9 cellular contexts compared by ENCODE assay signal in genomic region chr6:43096451-43097097, GRCh38. TPM values are rescaled to one million over a fixed set of nuclear protein-coding genes. Genes with fewer than 3 reads are reported as not detected.
DNase-seq lines count a peak whose midpoint lies in the region; ATAC-seq and TF ChIP-seq lines count a peak whose summit lies in the region.
"Had no signal": no experiment of that assay in that cellular context is flagged by ENCODE, and none has a peak within 500 bp of the region (broad histone marks: within the 10 kb centered on the region; RNA-seq: fewer than 3 reads in every experiment).

No MANE protein-coding gene starts in this region.

- H3K4me3 ChIP-seq in Caco-2 (ENCODE audit: low read depth, low read length) (no peak overlapping the region), epithelial cell of esophagus (ENCODE audit: low read length) (peak overlapping the region; percentile 47), neuronal stem cell (ENCODE audit: low read length in 2 of 2) (peak overlapping the region in 1 of 2 donors; percentile 17)

- POLR2A ChIA-PET in Caco-2 (lab: Charles Lee) = interaction anchor here (0.6 to 1.4 kb wide), 2 partner anchors 17 to 20 kb away, joined by 8 to 17 read pairs; partner anchors contain the start of gene PTK7

- H2AFZ ChIP-seq in neuronal stem cell (ENCODE audit: low read length) = no peak overlapping the region

- H3K27ac ChIP-seq in neuronal stem cell (replicated peaks; ENCODE audit: low read length) = peak overlapping the region; percentile 48

- H3K36me3 Mint-ChIP-seq in Caco-2 (ENCODE audit: insufficient read depth, unreplicated experiment) = peaks cover 10% of the 10 kb centered on the region
- H3K36me3 Mint-ChIP-seq in activated T-helper 2 cell treated with anti-CD3 and anti-CD28 coated beads, Interferon-gamma antibody, Interleukin-2, Interleukin-4, amounts not matched to agents 10 μg/mL and 5 μg/mL and 100 μg/mL, durations not matched to agents 14 hours and 24 hours and 36 hours (ENCODE audit: low read depth) = no peaks in the 10 kb centered on the region

- no peak overlapping the region for H2BK12ac ChIP-seq in neuronal stem cell (ENCODE audit: low read length)

- H3K79me1 ChIP-seq in neuronal stem cell (ENCODE audit: low read depth, low read length) = no peaks in the 10 kb centered on the region

- no peak overlapping the region for H3K23ac ChIP-seq in neuronal stem cell (ENCODE audit: low read depth, low read length, poor library complexity)

- H2BK5ac ChIP-seq in neuronal stem cell (ENCODE audit: low read length) = no peak overlapping the region

- H3K9me3 ChIP-seq in Caco-2 (no peaks in the 10 kb centered on the region), neuronal stem cell (replicated peaks in 1 of 2; ENCODE audit: control insufficient read depth in 2 of 2, insufficient read depth in 1 of 2, low read depth in 1 of 2, low read length in 2 of 2) (no peaks in the 10 kb centered on the region)

- BruUV-seq in Caco-2 (replicated peaks; lab: Mats Ljungman, UMichigan) = no TSS peak

- H3K27me3 ChIP-seq in Caco-2 (replicated peaks; ENCODE audit: control insufficient read depth, insufficient read depth, low read length) = no peaks in the 10 kb centered on the region
- no peaks in the 10 kb centered on the region for H3K27me3 ChIP-seq in neuronal stem cell (ENCODE audit: control insufficient read depth in 3 of 3, insufficient read depth in 3 of 3, low read depth in 1 of 3, low read length in 3 of 3)

- H3K4me1 ChIP-seq in Caco-2 = peaks cover 53% of the 10 kb centered on the region
- H3K4me1 ChIP-seq in neuronal stem cell (ENCODE audit: control insufficient read depth in 2 of 2, insufficient read depth in 1 of 2, low read depth in 1 of 2, low read length in 2 of 2) = peaks cover 15 to 36% of the 10 kb centered on the region in 2 donors

- no peaks in the 10 kb centered on the region for H3K27me3 Mint-ChIP-seq in Caco-2 (ENCODE audit: insufficient read depth, unreplicated experiment)
- H3K27me3 Mint-ChIP-seq in activated T-helper 2 cell treated with anti-CD3 and anti-CD28 coated beads, Interferon-gamma antibody, Interleukin-2, Interleukin-4, amounts not matched to agents 10 μg/mL and 5 μg/mL and 100 μg/mL, durations not matched to agents 14 hours and 24 hours and 36 hours (ENCODE audit: low read depth) = peaks cover 6% of the 10 kb centered on the region

- DNase-seq in Caco-2 = peak; percentile 54 to 71
- DNase-seq in NCI-H446 treated with DMSO at 0.1 percent for 48 hours (lab: John Stamatoyannopoulos, UW) = peak; percentile 58
- peak; percentile 97 for DNase-seq in epithelial cell of esophagus (ENCODE audit: low read depth)
- DNase-seq in neuronal stem cell (ENCODE audit: low spot score) = no peak
- no peak for DNase-seq in activated T-helper 2 cell treated with anti-CD3 and anti-CD28 coated beads, Interferon-gamma antibody, Interleukin-2, Interleukin-4, amounts not matched to agents 10 μg/mL and 5 μg/mL and 100 μg/mL, durations not matched to agents 14 hours and 24 hours and 36 hours (ENCODE audit: low spot score)
- DNase-seq: effector CD8-positive, alpha-beta T cell had no signal

- H2BK120ac ChIP-seq in neuronal stem cell (ENCODE audit: low read depth, low read length) = no peak overlapping the region

- H4K8ac ChIP-seq in neuronal stem cell (ENCODE audit: low read depth, low read length) = no peak overlapping the region

- intact Hi-C loops in Caco-2 (cut with micrococcal nuclease; ENCODE audit: unreplicated experiment) = no loop called here
- intact Hi-C loops in activated T-helper 2 cell treated with anti-CD3 and anti-CD28 coated beads, Interferon-gamma antibody, Interleukin-2, Interleukin-4, amounts not matched to agents 10 μg/mL and 5 μg/mL and 100 μg/mL, durations not matched to agents 14 hours and 24 hours and 36 hours (cut with micrococcal nuclease) = no loop called here

- no peak overlapping the region for H3K4me3 Mint-ChIP-seq in Caco-2 (ENCODE audit: unreplicated experiment)
- H3K4me3 Mint-ChIP-seq in activated T-helper 2 cell treated with anti-CD3 and anti-CD28 coated beads, Interferon-gamma antibody, Interleukin-2, Interleukin-4, amounts not matched to agents 10 μg/mL and 5 μg/mL and 100 μg/mL, durations not matched to agents 14 hours and 24 hours and 36 hours (ENCODE audit: low read depth) = no peak overlapping the region

- no peak overlapping the region for H3K4me2 ChIP-seq in neuronal stem cell (ENCODE audit: insufficient read depth, low read length, poor library complexity, severe bottlenecking)

- peak overlapping the region; percentile 16 for H3K18ac ChIP-seq in neuronal stem cell (ENCODE audit: low read length)

- CTCF ChIA-PET in Caco-2 (lab: Charles Lee) = interaction anchor here (0.6 to 2.2 kb wide), 4 partner anchors 22 to 47 kb away, joined by 3 to 10 read pairs (median 6); no protein-coding TSS in a partner anchor

- H2BK15ac ChIP-seq in neuronal stem cell (ENCODE audit: low read length) = no peak overlapping the region

- peaks cover 29% of the 10 kb centered on the region for H3K4me1 Mint-ChIP-seq in Caco-2 (ENCODE audit: low read depth, unreplicated experiment)
- H3K4me1 Mint-ChIP-seq in activated T-helper 2 cell treated with anti-CD3 and anti-CD28 coated beads, Interferon-gamma antibody, Interleukin-2, Interleukin-4, amounts not matched to agents 10 μg/mL and 5 μg/mL and 100 μg/mL, durations not matched to agents 14 hours and 24 hours and 36 hours (ENCODE audit: low read depth) = peaks cover 21% of the 10 kb centered on the region

- no peaks in the 10 kb centered on the region for H3K36me3 ChIP-seq in Caco-2 (ENCODE audit: control insufficient read depth, insufficient read depth, low read length)
- H3K36me3 ChIP-seq in neuronal stem cell (replicated peaks in 1 of 2; ENCODE audit: control insufficient read depth in 2 of 2, insufficient read depth in 2 of 2, low read length in 2 of 2) = no peaks in the 10 kb centered on the region

- H3K9me3 Mint-ChIP-seq in Caco-2 (ENCODE audit: unreplicated experiment) = no peaks in the 10 kb centered on the region
- H3K9me3 Mint-ChIP-seq in activated T-helper 2 cell treated with anti-CD3 and anti-CD28 coated beads, Interferon-gamma antibody, Interleukin-2, Interleukin-4, amounts not matched to agents 10 μg/mL and 5 μg/mL and 100 μg/mL, durations not matched to agents 14 hours and 24 hours and 36 hours = no peaks in the 10 kb centered on the region

- no peak overlapping the region for H2AK5ac ChIP-seq in neuronal stem cell (ENCODE audit: low read depth, low read length)

- H4K91ac ChIP-seq in neuronal stem cell (ENCODE audit: low read depth, low read length, poor library complexity) = no peak overlapping the region

- no CpG with 5 or more reads among the region's 8 CpGs for WGBS in neuronal stem cell (ENCODE audit: extremely low coverage in 2 of 2, insufficient read length in 2 of 2, insufficient replicate concordance in 1 of 2), 2 donors

- no peak for ATAC-seq in HG03039 (IDR thresholded peaks at IDR 0.05; ENCODE audit: unreplicated experiment)
- no peak for ATAC-seq in GM21723 (IDR thresholded peaks at IDR 0.05; ENCODE audit: unreplicated experiment)
- no peak for ATAC-seq in HG03196 (IDR thresholded peaks at IDR 0.05; ENCODE audit: unreplicated experiment)

- no peak overlapping the region for H3K14ac ChIP-seq in neuronal stem cell (ENCODE audit: low read length)

- no peak for TF ChIP-seq CTCF in Caco-2 (IDR thresholded peaks at IDR 0.05; ENCODE audit: insufficient read depth in 1 of 2, low read depth in 1 of 2, low read length in 1 of 2, severe bottlenecking in 1 of 2, unreplicated experiment in 1 of 2)
- no peak for TF ChIP-seq CTCF in epithelial cell of esophagus (IDR thresholded peaks at IDR 0.05; ENCODE audit: insufficient read depth, low read depth, low read length, missing control alignments)

- H3K9ac ChIP-seq in neuronal stem cell (ENCODE audit: low read depth, low read length, poor library complexity) = no peak overlapping the region

- H3K27ac Mint-ChIP-seq in Caco-2 (ENCODE audit: unreplicated experiment) = peak overlapping the region; percentile 87
- no peak overlapping the region for H3K27ac Mint-ChIP-seq in activated T-helper 2 cell treated with anti-CD3 and anti-CD28 coated beads, Interferon-gamma antibody, Interleukin-2, Interleukin-4, amounts not matched to agents 10 μg/mL and 5 μg/mL and 100 μg/mL, durations not matched to agents 14 hours and 24 hours and 36 hours

- no peak overlapping the region for H3K4ac ChIP-seq in neuronal stem cell (ENCODE audit: low read length)

RNA-seq across cellular contexts. Expression of gene PTK7, which starts 20.5 kb away (rescaled TPM):
- total RNA-seq in Caco-2 (2022) = 175 and 180 TPM in 2 replicates
- 43.8 TPM for polyA plus RNA-seq in neuronal stem cell (2013, experiment 1 of 2)
- polyA plus RNA-seq in neuronal stem cell (2013, experiment 2 of 2) = 43.3 TPM
- total RNA-seq in activated T-helper 2 cell treated with anti-CD3 and anti-CD28 coated beads, Interferon-gamma antibody, Interleukin-2, Interleukin-4, amounts not matched to agents 10 μg/mL and 5 μg/mL and 100 μg/mL, durations not matched to agents 14 hours and 24 hours and 36 hours = 3.7 TPM in 2 replicates

RNA-seq across cellular contexts. Expression of gene KLC4, which starts 37.1 kb away (rescaled TPM):
- total RNA-seq in Caco-2 (2022) = 47.7 and 52.7 TPM in 2 replicates
- 14.2 TPM for polyA plus RNA-seq in neuronal stem cell (2013, experiment 1 of 2)
- 14.7 TPM for polyA plus RNA-seq in neuronal stem cell (2013, experiment 2 of 2)
- total RNA-seq in activated T-helper 2 cell treated with anti-CD3 and anti-CD28 coated beads, Interferon-gamma antibody, Interleukin-2, Interleukin-4, amounts not matched to agents 10 μg/mL and 5 μg/mL and 100 μg/mL, durations not matched to agents 14 hours and 24 hours and 36 hours = 11.7 and 14.1 TPM in 2 replicates

RNA-seq across cellular contexts. Expression of gene MRPL2, which starts 37.3 kb away (rescaled TPM):
- total RNA-seq in Caco-2 (2022) = 123 and 124 TPM in 2 replicates
- 46.8 TPM for polyA plus RNA-seq in neuronal stem cell (2013, experiment 1 of 2)
- 50.0 TPM for polyA plus RNA-seq in neuronal stem cell (2013, experiment 2 of 2)
- 76.0 and 76.6 TPM in 2 replicates for total RNA-seq in activated T-helper 2 cell treated with anti-CD3 and anti-CD28 coated beads, Interferon-gamma antibody, Interleukin-2, Interleukin-4, amounts not matched to agents 10 μg/mL and 5 μg/mL and 100 μg/mL, durations not matched to agents 14 hours and 24 hours and 36 hours

RNA-seq across cellular contexts. Expression of gene CUL7, which starts 42.9 kb away (rescaled TPM):
- 25.3 and 26.7 TPM in 2 replicates for total RNA-seq in Caco-2 (2022)
- polyA plus RNA-seq in neuronal stem cell (2013, experiment 1 of 2) = 16.9 TPM
- 16.9 TPM for polyA plus RNA-seq in neuronal stem cell (2013, experiment 2 of 2)
- 26.0 and 27.3 TPM in 2 replicates for total RNA-seq in activated T-helper 2 cell treated with anti-CD3 and anti-CD28 coated beads, Interferon-gamma antibody, Interleukin-2, Interleukin-4, amounts not matched to agents 10 μg/mL and 5 μg/mL and 100 μg/mL, durations not matched to agents 14 hours and 24 hours and 36 hours

Comparison
In these comparisons a context has a peak if more than half of its experiments do, and no peak if none do; other contexts are left out.
1. DNase-seq: peak in Caco-2 (2 of 2), NCI-H446 treated with DMSO at 0.1 percent for 48 hours (single experiment) and epithelial cell of esophagus (single experiment); none in neuronal stem cell (single experiment) and activated T-helper 2 cell treated with anti-CD3 and anti-CD28 coated beads, Interferon-gamma antibody, Interleukin-2, Interleukin-4, amounts not matched to agents 10 μg/mL and 5 μg/mL and 100 μg/mL, durations not matched to agents 14 hours and 24 hours and 36 hours (single experiment).
2. RNA of gene PTK7, which starts 20.5 kb away (total RNA-seq): 175 to 180 TPM in Caco-2; 3.7 TPM in activated T-helper 2 cell treated with anti-CD3 and anti-CD28 coated beads, Interferon-gamma antibody, Interleukin-2, Interleukin-4, amounts not matched to agents 10 μg/mL and 5 μg/mL and 100 μg/mL, durations not matched to agents 14 hours and 24 hours and 36 hours; every median in the first group is over 10 times any median in the second.